ENCODE assay signal across 18 cellular contexts in the genomic region with DNA sequence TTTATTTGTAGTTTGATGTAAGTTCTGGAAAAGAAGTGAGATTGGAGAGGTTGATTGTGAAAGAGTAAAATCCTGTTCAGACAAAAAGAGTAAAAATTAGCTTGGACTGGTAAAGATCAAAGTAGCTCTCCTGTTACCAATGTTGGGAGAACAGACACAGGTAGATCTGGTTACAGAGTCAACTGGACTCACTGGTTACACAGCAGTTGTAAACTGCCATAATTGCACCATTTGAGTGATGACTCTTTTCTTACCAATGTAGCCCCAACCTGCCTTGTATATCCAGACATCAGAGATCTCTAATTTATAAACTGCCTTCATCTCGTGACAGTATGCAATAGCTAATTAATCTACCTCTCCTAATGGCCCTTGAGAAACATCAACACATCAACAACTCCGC.
"Had no signal": no experiment of that assay in that cellular context is flagged by ENCODE, and none has a peak within 500 bp of the region (broad histone marks: within the 10 kb centered on the region; RNA-seq: fewer than 3 reads in every experiment).

No MANE protein-coding gene starts in this region.

- FAIRE-seq: colon, keratinocyte had no signal

- H3K4me3 Mint-ChIP-seq: activated CD8-positive, alpha-beta T cell treated with anti-CD3 and anti-CD28 coated beads for 36 hours; activated naive CD4-positive, alpha-beta T cell treated with anti-CD3 and anti-CD28 coated beads, Interleukin-2, amount 50 U/mL, for 24 hours; naive thymus-derived CD8-positive, alpha-beta T cell; stimulated activated effector memory CD8-positive, alpha-beta T cell treated with anti-CD3 and anti-CD28 coated beads, Interleukin-12 subunit alpha, Interleukin-12 subunit beta, amount 100 ng/mL, for 72 hours; WTC11 had no signal

- H3K27ac Mint-ChIP-seq: activated CD8-positive, alpha-beta T cell treated with anti-CD3 and anti-CD28 coated beads for 36 hours; activated naive CD4-positive, alpha-beta T cell treated with anti-CD3 and anti-CD28 coated beads, Interleukin-2, amount 50 U/mL, for 24 hours; naive thymus-derived CD8-positive, alpha-beta T cell; stimulated activated effector memory CD8-positive, alpha-beta T cell treated with anti-CD3 and anti-CD28 coated beads, Interleukin-12 subunit alpha, Interleukin-12 subunit beta, amount 100 ng/mL, for 72 hours; WTC11 had no signal

- H3K36me3 Mint-ChIP-seq: naive thymus-derived CD8-positive, alpha-beta T cell; stimulated activated effector memory CD8-positive, alpha-beta T cell treated with anti-CD3 and anti-CD28 coated beads, Interleukin-12 subunit alpha, Interleukin-12 subunit beta, amount 100 ng/mL, for 72 hours; WTC11 had no signal

- H3K9ac ChIP-seq: parathyroid adenoma had no signal

- H3K27ac ChIP-seq: esophagus muscularis mucosa, hepatocyte, parathyroid adenoma had no signal

- ATAC-seq: activated CD8-positive, alpha-beta T cell treated with anti-CD3 and anti-CD28 coated beads for 36 hours; left lobe of liver; mucosa of descending colon; naive thymus-derived CD8-positive, alpha-beta T cell; stimulated activated effector memory CD8-positive, alpha-beta T cell treated with anti-CD3 and anti-CD28 coated beads, Interleukin-12 subunit alpha, Interleukin-12 subunit beta, amount 100 ng/mL, for 72 hours; WTC11 had no signal

- H3K36me3 ChIP-seq: esophagus muscularis mucosa had no signal

- H3K4me2 ChIP-seq: hepatocyte had no signal

- DNase-seq: activated CD4-positive, alpha-beta T cell treated with anti-CD3 and anti-CD28 coated beads for 48 hours; activated CD8-positive, alpha-beta T cell treated with anti-CD3 and anti-CD28 coated beads for 36 hours; activated effector memory CD4-positive, alpha-beta T cell treated with anti-CD3 and anti-CD28 coated beads, Interleukin-2, amount 50 U/mL, for 16 hours; activated T-cell treated with anti-CD3 and anti-CD28 coated beads, Interleukin-2, amount 50 U/mL, for 48 hours; mammary epithelial cell; mucosa of descending colon; naive thymus-derived CD8-positive, alpha-beta T cell; stimulated activated CD4-positive, alpha-beta T cell treated with anti-CD3 and anti-CD28 coated beads, Interleukin-12 subunit alpha, Interleukin-12 subunit beta, amount 100 ng/mL, for 4 hours; stimulated activated CD4-positive, alpha-beta T cell treated with anti-CD3 and anti-CD28 coated beads, Interleukin-2, amount 100 ng/mL, for 24 hours had no signal

- H2AFZ ChIP-seq: hepatocyte, parathyroid adenoma had no signal

- H3K4me1 ChIP-seq: parathyroid adenoma had no signal

- H3K79me2 ChIP-seq: hepatocyte, parathyroid adenoma had no signal

- H3K9me3 Mint-ChIP-seq: activated CD8-positive, alpha-beta T cell treated with anti-CD3 and anti-CD28 coated beads for 36 hours; activated naive CD4-positive, alpha-beta T cell treated with anti-CD3 and anti-CD28 coated beads, Interleukin-2, amount 50 U/mL, for 24 hours; naive thymus-derived CD8-positive, alpha-beta T cell; stimulated activated effector memory CD8-positive, alpha-beta T cell treated with anti-CD3 and anti-CD28 coated beads, Interleukin-12 subunit alpha, Interleukin-12 subunit beta, amount 100 ng/mL, for 72 hours; WTC11 had no signal

- H3K9me3 ChIP-seq: esophagus muscularis mucosa, mucosa of descending colon had no signal

- H3K4me3 ChIP-seq: esophagus muscularis mucosa, hepatocyte, mucosa of descending colon had no signal

- H3K4me1 Mint-ChIP-seq: activated naive CD4-positive, alpha-beta T cell treated with anti-CD3 and anti-CD28 coated beads, Interleukin-2, amount 50 U/mL, for 24 hours had no signal
